ENCODE assay signal across 1 cellular context in genomic region chr15:96053039-96054021, GRCh38.
TF ChIP-seq lines count a peak whose summit lies in the region.

No MANE protein-coding gene starts in this region.

TF ChIP-seq in HEK293, 187 proteins besides CTCF, POLR2A, EP300 and RAD21 (continued from another document):
- TF ChIP-seq ZNF76 (tag by site-specific recombination; IDR thresholded peaks at IDR 0.05; ENCODE audit: borderline replicate concordance, low read depth) (no peak), BCL11A (tag by site-specific recombination; IDR thresholded peaks at IDR 0.05; ENCODE audit: low read depth) (peak; percentile 93), SP7 (tag by site-specific recombination; IDR thresholded peaks at IDR 0.05) (peak; percentile 93), ZBTB17 (tag by site-specific recombination; IDR thresholded peaks at IDR 0.05) (peak; percentile 55; the same call in 1 of the 2 replicates), ZNF501 (tag by site-specific recombination; IDR thresholded peaks at IDR 0.05) (no peak; the same call in 1 of the 2 replicates), YY2 (tag by site-specific recombination; IDR thresholded peaks at IDR 0.05) (no peak), KLF9 (tag by site-specific recombination; IDR thresholded peaks at IDR 0.05; ENCODE audit: low read depth) (no peak), MEIS1 (CRISPR knock-in tag; IDR thresholded peaks at IDR 0.05; ENCODE audit: borderline replicate concordance) (no peak), ZNF175 (tag by site-specific recombination; IDR thresholded peaks at IDR 0.05) (no peak), OVOL3 (tag by site-specific recombination; IDR thresholded peaks at IDR 0.05) (peak; percentile 70; the same call in 1 of the 2 replicates), ZBTB20 (tag by site-specific recombination; IDR thresholded peaks at IDR 0.05) (peak; percentile 47; the same call in 1 of the 2 replicates), SP2 (tag by site-specific recombination; IDR thresholded peaks at IDR 0.05) (no peak), ZSCAN16 (tag by site-specific recombination; IDR thresholded peaks at IDR 0.05) (0 out of 2 replicates have a peak, but pooled peaks have one; percentile 58), ATF2 (tag by site-specific recombination; IDR thresholded peaks at IDR 0.05; ENCODE audit: low read depth) (no peak), KLF10 (tag by site-specific recombination; IDR thresholded peaks at IDR 0.05) (no peak), ZIC2 (tag by site-specific recombination; IDR thresholded peaks at IDR 0.05) (peak; percentile 94), ZNF18 (tag by site-specific recombination; IDR thresholded peaks at IDR 0.05) (peak; percentile 72; the same call in 1 of the 2 replicates), ZNF544 (tag by site-specific recombination; IDR thresholded peaks at IDR 0.05) (no peak), ZBTB1 (tag by site-specific recombination; IDR thresholded peaks at IDR 0.05) (no peak; the same call in 1 of the 2 replicates), ZNF239 (tag by site-specific recombination; IDR thresholded peaks at IDR 0.05) (no peak), ZNF433 (tag by site-specific recombination; IDR thresholded peaks at IDR 0.05; ENCODE audit: low read depth) (no peak), IKZF3 (tag by site-specific recombination; IDR thresholded peaks at IDR 0.05) (peak; percentile 96), ZNF514 (tag by site-specific recombination; IDR thresholded peaks at IDR 0.05) (no peak), PBX3 (CRISPR knock-in tag; IDR thresholded peaks at IDR 0.05) (0 out of 2 replicates have a peak, but pooled peaks have one; percentile 57), ZNF16 (tag by site-specific recombination; IDR thresholded peaks at IDR 0.05; ENCODE audit: low read depth) (no peak), ZNF37A (tag by site-specific recombination; IDR thresholded peaks at IDR 0.05) (no peak), OSR2 (tag by site-specific recombination; IDR thresholded peaks at IDR 0.05) (peak; percentile 94), ZNF24 (tag by site-specific recombination; IDR thresholded peaks at IDR 0.05) (peak; percentile 84), KLF17 (tag by site-specific recombination; IDR thresholded peaks at IDR 0.05) (no peak), ZNF654 (tag by site-specific recombination; IDR thresholded peaks at IDR 0.05; ENCODE audit: low read depth) (no peak), ZNF548 (tag by site-specific recombination; IDR thresholded peaks at IDR 0.05) (no peak), ZNF426 (tag by site-specific recombination; IDR thresholded peaks at IDR 0.05) (no peak), ZNF169 (tag by site-specific recombination; IDR thresholded peaks at IDR 0.05) (no peak), ZNF639 (tag by site-specific recombination; IDR thresholded peaks at IDR 0.05) (peak; percentile 45), ZNF292 (tag by site-specific recombination; IDR thresholded peaks at IDR 0.05; ENCODE audit: borderline replicate concordance, low read depth) (no peak), TRIM28 (IDR thresholded peaks at IDR 0.05; ENCODE audit: borderline replicate concordance, low read length) (no peak), ZSCAN30 (tag by site-specific recombination; IDR thresholded peaks at IDR 0.05) (peak; percentile 92), ZNF148 (tag by site-specific recombination; IDR thresholded peaks at IDR 0.05; ENCODE audit: borderline replicate concordance) (no peak), PRDM1 (tag by site-specific recombination; IDR thresholded peaks at IDR 0.05) (0 out of 2 replicates have a peak, but pooled peaks have one; percentile 42), ZBTB7A (tag by site-specific recombination; IDR thresholded peaks at IDR 0.05; ENCODE audit: low read depth) (no peak), ZNF561 (tag by site-specific recombination; IDR thresholded peaks at IDR 0.05; ENCODE audit: borderline replicate concordance) (peak; percentile 79), ZNF558 (tag by site-specific recombination; IDR thresholded peaks at IDR 0.05) (no peak), ZNF354C (tag by site-specific recombination; IDR thresholded peaks at IDR 0.05; ENCODE audit: borderline replicate concordance, low read depth) (no peak), ZNF311 (tag by site-specific recombination; IDR thresholded peaks at IDR 0.05; ENCODE audit: borderline replicate concordance) (no peak), ZNF560 (tag by site-specific recombination; IDR thresholded peaks at IDR 0.05; ENCODE audit: borderline replicate concordance) (no peak), ZNF391 (tag by site-specific recombination; IDR thresholded peaks at IDR 0.05; ENCODE audit: borderline replicate concordance, low read depth) (peak; percentile 81; the same call in 1 of the 2 replicates), ZNF585B (tag by site-specific recombination; IDR thresholded peaks at IDR 0.05) (no peak), GLIS1 (tag by site-specific recombination; IDR thresholded peaks at IDR 0.05) (peak; percentile 88), ZBTB8A (tag by site-specific recombination; IDR thresholded peaks at IDR 0.05) (peak; percentile 90), YY1 (tag by site-specific recombination; IDR thresholded peaks at IDR 0.05) (no peak), HOXD13 (CRISPR knock-in tag; IDR thresholded peaks at IDR 0.05; ENCODE audit: borderline replicate concordance) (peak; percentile 99), MZF1 (tag by site-specific recombination; IDR thresholded peaks at IDR 0.05; ENCODE audit: borderline replicate concordance) (peak; percentile 54; the same call in 1 of the 2 replicates), KLF8 (tag by site-specific recombination; IDR thresholded peaks at IDR 0.05) (peak; percentile 80), ZNF138 (tag by site-specific recombination; IDR thresholded peaks at IDR 0.05; ENCODE audit: borderline replicate concordance) (no peak), ZNF324 (tag by site-specific recombination; IDR thresholded peaks at IDR 0.05) (no peak), REPIN1 (tag by site-specific recombination; IDR thresholded peaks at IDR 0.05; ENCODE audit: low read depth) (no peak)
- TF ChIP-seq, protein P1, sequence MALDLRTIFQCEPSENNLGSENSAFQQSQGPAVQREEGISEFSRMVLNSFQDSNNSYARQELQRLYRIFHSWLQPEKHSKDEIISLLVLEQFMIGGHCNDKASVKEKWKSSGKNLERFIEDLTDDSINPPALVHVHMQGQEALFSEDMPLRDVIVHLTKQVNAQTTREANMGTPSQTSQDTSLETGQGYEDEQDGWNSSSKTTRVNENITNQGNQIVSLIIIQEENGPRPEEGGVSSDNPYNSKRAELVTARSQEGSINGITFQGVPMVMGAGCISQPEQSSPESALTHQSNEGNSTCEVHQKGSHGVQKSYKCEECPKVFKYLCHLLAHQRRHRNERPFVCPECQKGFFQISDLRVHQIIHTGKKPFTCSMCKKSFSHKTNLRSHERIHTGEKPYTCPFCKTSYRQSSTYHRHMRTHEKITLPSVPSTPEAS (tag by site-specific recombination; IDR thresholded peaks at IDR 0.05), result 0 out of 2 replicates have a peak, but pooled peaks have one; percentile 10
- TF ChIP-seq, protein P2, sequence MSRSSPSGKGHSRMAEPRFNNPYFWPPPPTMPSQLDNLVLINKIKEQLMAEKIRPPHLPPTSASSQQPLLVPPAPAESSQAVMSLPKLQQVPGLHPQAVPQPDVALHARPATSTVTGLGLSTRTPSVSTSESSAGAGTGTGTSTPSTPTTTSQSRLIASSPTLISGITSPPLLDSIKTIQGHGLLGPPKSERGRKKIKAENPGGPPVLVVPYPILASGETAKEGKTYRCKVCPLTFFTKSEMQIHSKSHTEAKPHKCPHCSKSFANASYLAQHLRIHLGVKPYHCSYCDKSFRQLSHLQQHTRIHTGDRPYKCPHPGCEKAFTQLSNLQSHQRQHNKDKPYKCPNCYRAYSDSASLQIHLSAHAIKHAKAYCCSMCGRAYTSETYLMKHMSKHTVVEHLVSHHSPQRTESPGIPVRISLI (tag by site-specific recombination; IDR thresholded peaks at IDR 0.05), result no peak
- TF ChIP-seq, protein P3, sequence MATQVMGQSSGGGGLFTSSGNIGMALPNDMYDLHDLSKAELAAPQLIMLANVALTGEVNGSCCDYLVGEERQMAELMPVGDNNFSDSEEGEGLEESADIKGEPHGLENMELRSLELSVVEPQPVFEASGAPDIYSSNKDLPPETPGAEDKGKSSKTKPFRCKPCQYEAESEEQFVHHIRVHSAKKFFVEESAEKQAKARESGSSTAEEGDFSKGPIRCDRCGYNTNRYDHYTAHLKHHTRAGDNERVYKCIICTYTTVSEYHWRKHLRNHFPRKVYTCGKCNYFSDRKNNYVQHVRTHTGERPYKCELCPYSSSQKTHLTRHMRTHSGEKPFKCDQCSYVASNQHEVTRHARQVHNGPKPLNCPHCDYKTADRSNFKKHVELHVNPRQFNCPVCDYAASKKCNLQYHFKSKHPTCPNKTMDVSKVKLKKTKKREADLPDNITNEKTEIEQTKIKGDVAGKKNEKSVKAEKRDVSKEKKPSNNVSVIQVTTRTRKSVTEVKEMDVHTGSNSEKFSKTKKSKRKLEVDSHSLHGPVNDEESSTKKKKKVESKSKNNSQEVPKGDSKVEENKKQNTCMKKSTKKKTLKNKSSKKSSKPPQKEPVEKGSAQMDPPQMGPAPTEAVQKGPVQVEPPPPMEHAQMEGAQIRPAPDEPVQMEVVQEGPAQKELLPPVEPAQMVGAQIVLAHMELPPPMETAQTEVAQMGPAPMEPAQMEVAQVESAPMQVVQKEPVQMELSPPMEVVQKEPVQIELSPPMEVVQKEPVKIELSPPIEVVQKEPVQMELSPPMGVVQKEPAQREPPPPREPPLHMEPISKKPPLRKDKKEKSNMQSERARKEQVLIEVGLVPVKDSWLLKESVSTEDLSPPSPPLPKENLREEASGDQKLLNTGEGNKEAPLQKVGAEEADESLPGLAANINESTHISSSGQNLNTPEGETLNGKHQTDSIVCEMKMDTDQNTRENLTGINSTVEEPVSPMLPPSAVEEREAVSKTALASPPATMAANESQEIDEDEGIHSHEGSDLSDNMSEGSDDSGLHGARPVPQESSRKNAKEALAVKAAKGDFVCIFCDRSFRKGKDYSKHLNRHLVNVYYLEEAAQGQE (tag by site-specific recombination; IDR thresholded peaks at IDR 0.05), result no peak
